ENCODE assay signal across 1 cellular context in the genomic region with DNA sequence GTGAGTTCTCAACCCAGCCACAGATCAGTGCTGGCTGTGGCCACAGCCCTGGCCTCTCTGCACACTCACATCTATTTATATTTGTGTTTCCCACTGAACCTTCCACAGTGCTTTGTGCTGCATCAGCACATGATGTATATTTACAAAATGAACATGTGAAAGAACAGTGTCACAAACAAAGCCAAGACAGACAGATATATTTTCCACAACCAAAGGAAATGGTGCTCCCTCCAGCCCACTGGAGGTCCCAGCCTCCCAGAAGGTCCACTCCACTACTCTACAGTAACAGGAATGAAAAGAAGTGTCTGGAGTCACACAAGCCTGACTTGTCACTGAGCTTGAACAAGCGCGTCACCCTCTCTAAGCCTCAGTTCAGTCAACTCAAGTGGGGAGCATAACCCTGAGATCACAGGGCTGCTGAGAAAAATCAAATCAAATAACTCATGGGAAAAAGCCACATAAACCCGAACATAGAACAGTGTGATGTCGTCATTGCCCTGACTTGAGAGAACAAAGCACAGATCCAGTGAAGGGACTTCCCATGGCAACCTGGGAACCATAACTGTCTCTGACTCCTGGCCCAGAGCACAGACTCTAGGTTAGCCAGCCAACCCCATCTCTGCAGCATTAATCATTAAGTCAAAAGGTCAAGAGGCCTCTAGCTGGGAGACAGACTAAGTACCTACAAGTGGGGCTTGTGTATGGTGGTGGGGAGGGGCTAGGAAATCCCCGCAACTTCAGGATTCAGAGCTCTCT.
TF ChIP-seq lines count a peak whose summit lies in the region.

No MANE protein-coding gene starts in this region.

TF ChIP-seq in HepG2, 621 proteins besides CTCF, POLR2A, EP300 and RAD21 (continued from another document and continues in another):
- TF ChIP-seq YY1 (IDR thresholded peaks at IDR 0.05; ENCODE audit: insufficient read depth, insufficient replicate concordance, low read depth, low read length) (peak; percentile 10), ZNF644 (CRISPR knock-in tag; IDR thresholded peaks at IDR 0.05; ENCODE audit: low read depth) (peak; percentile 17; the same call in 1 of the 2 replicates), RELA (CRISPR knock-in tag; IDR thresholded peaks at IDR 0.05) (no peak), KAT8 (CRISPR knock-in tag; IDR thresholded peaks at IDR 0.05) (0 out of 2 replicates have a peak, but pooled peaks have one; percentile 32), ZNF121 (CRISPR knock-in tag; IDR thresholded peaks at IDR 0.05) (peak; percentile 53), NR2F2 (IDR thresholded peaks at IDR 0.05; ENCODE audit: borderline replicate concordance, low read depth) (peak; percentile 82), ZNF780A (CRISPR knock-in tag; IDR thresholded peaks at IDR 0.05) (no peak), CREB1 (IDR thresholded peaks at IDR 0.05) (peak; percentile 77), CREB1 (CRISPR knock-in tag; IDR thresholded peaks at IDR 0.05) (peak; percentile 74), FOXP4 (CRISPR knock-in tag; IDR thresholded peaks at IDR 0.05) (no peak), ZNF407 (CRISPR knock-in tag; IDR thresholded peaks at IDR 0.05; ENCODE audit: not compliant biosample characterization) (no peak), KDM6A (CRISPR knock-in tag; IDR thresholded peaks at IDR 0.05; ENCODE audit: low read depth) (0 out of 2 replicates have a peak, but pooled peaks have one; percentile 12), FOSL2 (CRISPR knock-in tag; IDR thresholded peaks at IDR 0.05) (peak; percentile 32; the same call in 1 of the 2 replicates)
- TF ChIP-seq, protein P1, sequence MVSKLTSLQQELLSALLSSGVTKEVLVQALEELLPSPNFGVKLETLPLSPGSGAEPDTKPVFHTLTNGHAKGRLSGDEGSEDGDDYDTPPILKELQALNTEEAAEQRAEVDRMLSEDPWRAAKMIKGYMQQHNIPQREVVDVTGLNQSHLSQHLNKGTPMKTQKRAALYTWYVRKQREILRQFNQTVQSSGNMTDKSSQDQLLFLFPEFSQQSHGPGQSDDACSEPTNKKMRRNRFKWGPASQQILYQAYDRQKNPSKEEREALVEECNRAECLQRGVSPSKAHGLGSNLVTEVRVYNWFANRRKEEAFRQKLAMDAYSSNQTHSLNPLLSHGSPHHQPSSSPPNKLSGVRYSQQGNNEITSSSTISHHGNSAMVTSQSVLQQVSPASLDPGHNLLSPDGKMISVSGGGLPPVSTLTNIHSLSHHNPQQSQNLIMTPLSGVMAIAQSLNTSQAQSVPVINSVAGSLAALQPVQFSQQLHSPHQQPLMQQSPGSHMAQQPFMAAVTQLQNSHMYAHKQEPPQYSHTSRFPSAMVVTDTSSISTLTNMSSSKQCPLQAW (CRISPR knock-in tag; IDR thresholded peaks at IDR 0.05), result peak; percentile 72
- TF ChIP-seq, protein P2, sequence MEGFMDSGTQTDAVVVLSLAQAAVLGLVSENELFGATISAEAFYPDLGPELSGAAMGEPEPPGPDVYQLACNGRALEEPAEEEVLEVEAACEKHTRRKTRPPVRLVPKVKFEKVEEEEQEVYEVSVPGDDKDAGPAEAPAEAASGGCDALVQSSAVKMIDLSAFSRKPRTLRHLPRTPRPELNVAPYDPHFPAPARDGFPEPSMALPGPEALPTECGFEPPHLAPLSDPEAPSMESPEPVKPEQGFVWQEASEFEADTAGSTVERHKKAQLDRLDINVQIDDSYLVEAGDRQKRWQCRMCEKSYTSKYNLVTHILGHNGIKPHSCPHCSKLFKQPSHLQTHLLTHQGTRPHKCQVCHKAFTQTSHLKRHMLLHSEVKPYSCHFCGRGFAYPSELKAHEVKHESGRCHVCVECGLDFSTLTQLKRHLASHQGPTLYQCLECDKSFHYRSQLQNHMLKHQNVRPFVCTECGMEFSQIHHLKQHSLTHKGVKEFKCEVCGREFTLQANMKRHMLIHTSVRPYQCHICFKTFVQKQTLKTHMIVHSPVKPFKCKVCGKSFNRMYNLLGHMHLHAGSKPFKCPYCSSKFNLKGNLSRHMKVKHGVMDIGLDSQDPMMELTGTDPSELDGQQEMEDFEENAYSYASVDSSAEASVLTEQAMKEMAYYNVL (CRISPR knock-in tag; IDR thresholded peaks at IDR 0.05; ENCODE audit: borderline replicate concordance), result 0 out of 2 replicates have a peak, but pooled peaks have one; percentile 18
- TF ChIP-seq, protein P3, sequence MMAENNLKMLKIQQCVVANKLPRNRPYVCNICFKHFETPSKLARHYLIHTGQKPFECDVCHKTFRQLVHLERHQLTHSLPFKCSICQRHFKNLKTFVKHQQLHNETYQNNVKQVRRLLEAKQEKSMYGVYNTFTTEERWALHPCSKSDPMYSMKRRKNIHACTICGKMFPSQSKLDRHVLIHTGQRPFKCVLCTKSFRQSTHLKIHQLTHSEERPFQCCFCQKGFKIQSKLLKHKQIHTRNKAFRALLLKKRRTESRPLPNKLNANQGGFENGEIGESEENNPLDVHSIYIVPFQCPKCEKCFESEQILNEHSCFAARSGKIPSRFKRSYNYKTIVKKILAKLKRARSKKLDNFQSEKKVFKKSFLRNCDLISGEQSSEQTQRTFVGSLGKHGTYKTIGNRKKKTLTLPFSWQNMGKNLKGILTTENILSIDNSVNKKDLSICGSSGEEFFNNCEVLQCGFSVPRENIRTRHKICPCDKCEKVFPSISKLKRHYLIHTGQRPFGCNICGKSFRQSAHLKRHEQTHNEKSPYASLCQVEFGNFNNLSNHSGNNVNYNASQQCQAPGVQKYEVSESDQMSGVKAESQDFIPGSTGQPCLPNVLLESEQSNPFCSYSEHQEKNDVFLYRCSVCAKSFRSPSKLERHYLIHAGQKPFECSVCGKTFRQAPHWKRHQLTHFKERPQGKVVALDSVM (CRISPR knock-in tag; IDR thresholded peaks at IDR 0.05), result peak; percentile 44; the same call in 1 of the 2 replicates
- TF ChIP-seq, protein P4, sequence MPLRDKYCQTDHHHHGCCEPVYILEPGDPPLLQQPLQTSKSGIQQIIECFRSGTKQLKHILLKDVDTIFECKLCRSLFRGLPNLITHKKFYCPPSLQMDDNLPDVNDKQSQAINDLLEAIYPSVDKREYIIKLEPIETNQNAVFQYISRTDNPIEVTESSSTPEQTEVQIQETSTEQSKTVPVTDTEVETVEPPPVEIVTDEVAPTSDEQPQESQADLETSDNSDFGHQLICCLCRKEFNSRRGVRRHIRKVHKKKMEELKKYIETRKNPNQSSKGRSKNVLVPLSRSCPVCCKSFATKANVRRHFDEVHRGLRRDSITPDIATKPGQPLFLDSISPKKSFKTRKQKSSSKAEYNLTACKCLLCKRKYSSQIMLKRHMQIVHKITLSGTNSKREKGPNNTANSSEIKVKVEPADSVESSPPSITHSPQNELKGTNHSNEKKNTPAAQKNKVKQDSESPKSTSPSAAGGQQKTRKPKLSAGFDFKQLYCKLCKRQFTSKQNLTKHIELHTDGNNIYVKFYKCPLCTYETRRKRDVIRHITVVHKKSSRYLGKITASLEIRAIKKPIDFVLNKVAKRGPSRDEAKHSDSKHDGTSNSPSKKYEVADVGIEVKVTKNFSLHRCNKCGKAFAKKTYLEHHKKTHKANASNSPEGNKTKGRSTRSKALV (CRISPR knock-in tag; IDR thresholded peaks at IDR 0.05), result peak; percentile 27; the same call in 1 of the 2 replicates
- TF ChIP-seq, protein P5, sequence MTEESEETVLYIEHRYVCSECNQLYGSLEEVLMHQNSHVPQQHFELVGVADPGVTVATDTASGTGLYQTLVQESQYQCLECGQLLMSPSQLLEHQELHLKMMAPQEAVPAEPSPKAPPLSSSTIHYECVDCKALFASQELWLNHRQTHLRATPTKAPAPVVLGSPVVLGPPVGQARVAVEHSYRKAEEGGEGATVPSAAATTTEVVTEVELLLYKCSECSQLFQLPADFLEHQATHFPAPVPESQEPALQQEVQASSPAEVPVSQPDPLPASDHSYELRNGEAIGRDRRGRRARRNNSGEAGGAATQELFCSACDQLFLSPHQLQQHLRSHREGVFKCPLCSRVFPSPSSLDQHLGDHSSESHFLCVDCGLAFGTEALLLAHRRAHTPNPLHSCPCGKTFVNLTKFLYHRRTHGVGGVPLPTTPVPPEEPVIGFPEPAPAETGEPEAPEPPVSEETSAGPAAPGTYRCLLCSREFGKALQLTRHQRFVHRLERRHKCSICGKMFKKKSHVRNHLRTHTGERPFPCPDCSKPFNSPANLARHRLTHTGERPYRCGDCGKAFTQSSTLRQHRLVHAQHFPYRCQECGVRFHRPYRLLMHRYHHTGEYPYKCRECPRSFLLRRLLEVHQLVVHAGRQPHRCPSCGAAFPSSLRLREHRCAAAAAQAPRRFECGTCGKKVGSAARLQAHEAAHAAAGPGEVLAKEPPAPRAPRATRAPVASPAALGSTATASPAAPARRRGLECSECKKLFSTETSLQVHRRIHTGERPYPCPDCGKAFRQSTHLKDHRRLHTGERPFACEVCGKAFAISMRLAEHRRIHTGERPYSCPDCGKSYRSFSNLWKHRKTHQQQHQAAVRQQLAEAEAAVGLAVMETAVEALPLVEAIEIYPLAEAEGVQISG (CRISPR knock-in tag; IDR thresholded peaks at IDR 0.05), result peak; percentile 35; the same call in 1 of the 2 replicates
- TF ChIP-seq, protein P6, sequence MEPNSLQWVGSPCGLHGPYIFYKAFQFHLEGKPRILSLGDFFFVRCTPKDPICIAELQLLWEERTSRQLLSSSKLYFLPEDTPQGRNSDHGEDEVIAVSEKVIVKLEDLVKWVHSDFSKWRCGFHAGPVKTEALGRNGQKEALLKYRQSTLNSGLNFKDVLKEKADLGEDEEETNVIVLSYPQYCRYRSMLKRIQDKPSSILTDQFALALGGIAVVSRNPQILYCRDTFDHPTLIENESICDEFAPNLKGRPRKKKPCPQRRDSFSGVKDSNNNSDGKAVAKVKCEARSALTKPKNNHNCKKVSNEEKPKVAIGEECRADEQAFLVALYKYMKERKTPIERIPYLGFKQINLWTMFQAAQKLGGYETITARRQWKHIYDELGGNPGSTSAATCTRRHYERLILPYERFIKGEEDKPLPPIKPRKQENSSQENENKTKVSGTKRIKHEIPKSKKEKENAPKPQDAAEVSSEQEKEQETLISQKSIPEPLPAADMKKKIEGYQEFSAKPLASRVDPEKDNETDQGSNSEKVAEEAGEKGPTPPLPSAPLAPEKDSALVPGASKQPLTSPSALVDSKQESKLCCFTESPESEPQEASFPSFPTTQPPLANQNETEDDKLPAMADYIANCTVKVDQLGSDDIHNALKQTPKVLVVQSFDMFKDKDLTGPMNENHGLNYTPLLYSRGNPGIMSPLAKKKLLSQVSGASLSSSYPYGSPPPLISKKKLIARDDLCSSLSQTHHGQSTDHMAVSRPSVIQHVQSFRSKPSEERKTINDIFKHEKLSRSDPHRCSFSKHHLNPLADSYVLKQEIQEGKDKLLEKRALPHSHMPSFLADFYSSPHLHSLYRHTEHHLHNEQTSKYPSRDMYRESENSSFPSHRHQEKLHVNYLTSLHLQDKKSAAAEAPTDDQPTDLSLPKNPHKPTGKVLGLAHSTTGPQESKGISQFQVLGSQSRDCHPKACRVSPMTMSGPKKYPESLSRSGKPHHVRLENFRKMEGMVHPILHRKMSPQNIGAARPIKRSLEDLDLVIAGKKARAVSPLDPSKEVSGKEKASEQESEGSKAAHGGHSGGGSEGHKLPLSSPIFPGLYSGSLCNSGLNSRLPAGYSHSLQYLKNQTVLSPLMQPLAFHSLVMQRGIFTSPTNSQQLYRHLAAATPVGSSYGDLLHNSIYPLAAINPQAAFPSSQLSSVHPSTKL (CRISPR knock-in tag; IDR thresholded peaks at IDR 0.05), result 0 out of 2 replicates have a peak, but pooled peaks have one; percentile 4
